Comparison of ENCODE assay signal across 22 cellular contexts in genomic region chr22:37931893-37932389, GRCh38. TPM values are rescaled to one million over a fixed set of nuclear protein-coding genes. Genes with fewer than 3 reads are reported as not detected.
A peak's percentile ranks its signal among the peaks of the same experiment; 100 is the strongest.
DNase-seq lines count a peak whose midpoint lies in the region; ATAC-seq, FAIRE-seq and TF ChIP-seq lines count a peak whose summit lies in the region.
"Had no signal": no experiment of that assay in that cellular context is flagged by ENCODE, and none has a peak within 500 bp of the region (broad histone marks: within the 10 kb centered on the region; RNA-seq: fewer than 3 reads in every experiment).

No MANE protein-coding gene starts in this region.

- POLR2A ChIA-PET in RWPE1 (lab: Yijun Ruan, JAX; ENCODE audit: low non-redundant PET): no interaction called here

- H3K4me2 ChIP-seq in mesenchymal stem cell (ENCODE audit: low read length, poor library complexity, severe bottlenecking): no peak overlapping the region

- H3K14ac ChIP-seq in mesenchymal stem cell (ENCODE audit: low read length in 2 of 2): no peak overlapping the region

- peaks cover 22% of the 10 kb centered on the region for H3K4me1 ChIP-seq in mesenchymal stem cell (ENCODE audit: control insufficient read depth, insufficient read depth, low read depth, low read length)

- no peak overlapping the region for H3K18ac ChIP-seq in mesenchymal stem cell (ENCODE audit: low read depth in 1 of 2, low read length in 2 of 2)

- no peak overlapping the region for H2BK5ac ChIP-seq in mesenchymal stem cell (ENCODE audit: low read depth, low read length, poor library complexity, severe bottlenecking)

- no peaks in the 10 kb centered on the region for H3K9me3 ChIP-seq in mesenchymal stem cell (ENCODE audit: control insufficient read depth, low read length)
- H3K9me3 ChIP-seq: transverse colon had no signal

- H3K4me3 ChIP-seq in mesenchymal stem cell (ENCODE audit: insufficient read depth in 1 of 2, low read depth in 1 of 2, low read length in 2 of 2): no peak overlapping the region
- H3K4me3 ChIP-seq: coronary artery, transverse colon had no signal

- no peak overlapping the region for H2BK12ac ChIP-seq in mesenchymal stem cell (ENCODE audit: low read length in 2 of 2)

- no peak for ATAC-seq in activated T-cell treated with anti-CD3 and anti-CD28 coated beads, Interleukin-2, amount 50 U/mL, for 4 hours
- ATAC-seq in stimulated activated naive CD8-positive, alpha-beta T cell treated with anti-CD3 and anti-CD28 coated beads, Interleukin-15, amount 100 ng/mL, for 72 hours: no peak
- ATAC-seq: activated CD8-positive, alpha-beta memory T cell treated with anti-CD3 and anti-CD28 coated beads, Interleukin-2, amount 10 ng/mL, durations not matched to agents 7 days and 5 days had no signal

- no peak overlapping the region for H3K23ac ChIP-seq in mesenchymal stem cell (ENCODE audit: low read length in 2 of 2)

- no peak overlapping the region for H3K4ac ChIP-seq in mesenchymal stem cell (ENCODE audit: low read depth in 1 of 2, low read length in 2 of 2)

- H3K27me3 ChIP-seq in mesenchymal stem cell (ENCODE audit: control insufficient read depth in 1 of 2, insufficient read depth in 1 of 2, low read length in 2 of 2): no peaks in the 10 kb centered on the region
- H3K27me3 ChIP-seq: transverse colon had no signal

- DNase-seq in NCI-H2029 treated with DMSO at 0.1 percent for 48 hours (lab: John Stamatoyannopoulos, UW): peak; percentile 10
- DNase-seq in NCI-H2029 (lab: John Stamatoyannopoulos, UW): no peak
- DNase-seq in RWPE1 (ENCODE audit: low spot score): no peak
- DNase-seq in mesenchymal stem cell: no peak
- DNase-seq in substantia nigra (lab: John Stamatoyannopoulos, UW): no peak
- no peak for DNase-seq in activated T-cell treated with anti-CD3 and anti-CD28 coated beads, Interleukin-2, amount 50 U/mL, for 4 hours
- no peak for DNase-seq in RCC 7860 (ENCODE audit: low spot score)
- no peak for DNase-seq in stimulated activated naive CD8-positive, alpha-beta T cell treated with anti-CD3 and anti-CD28 coated beads, Interleukin-15, amount 100 ng/mL, for 72 hours
- DNase-seq: activated CD8-positive, alpha-beta memory T cell treated with anti-CD3 and anti-CD28 coated beads, Interleukin-2, amount 10 ng/mL, durations not matched to agents 7 days and 5 days; Calu3; foreskin fibroblast; GDM1; hippocampal formation; islet precursor cell; midbrain; NCI-H1436; transverse colon had no signal

- H3K27me3 Mint-ChIP-seq in activated T-cell treated with anti-CD3 and anti-CD28 coated beads, Interleukin-2, amount 50 U/mL, for 4 hours (ENCODE audit: low read depth): no peaks in the 10 kb centered on the region
- H3K27me3 Mint-ChIP-seq in stimulated activated naive CD8-positive, alpha-beta T cell treated with anti-CD3 and anti-CD28 coated beads, Interleukin-15, amount 100 ng/mL, for 72 hours: no peaks in the 10 kb centered on the region
- H3K27me3 Mint-ChIP-seq: activated CD8-positive, alpha-beta memory T cell treated with anti-CD3 and anti-CD28 coated beads, Interleukin-2, amount 10 ng/mL, durations not matched to agents 7 days and 5 days had no signal

- H2AFZ ChIP-seq in mesenchymal stem cell (ENCODE audit: low read depth, low read length): no peak overlapping the region

- FAIRE-seq in RCC 7860 (lab: Jason Lieb, UNC): no peak

- H3K9ac ChIP-seq in mesenchymal stem cell (ENCODE audit: low read length): peak overlapping the region; percentile 44

- H3K4me3 Mint-ChIP-seq in activated T-cell treated with anti-CD3 and anti-CD28 coated beads, Interleukin-2, amount 50 U/mL, for 4 hours: no peak overlapping the region
- no peak overlapping the region for H3K4me3 Mint-ChIP-seq in stimulated activated naive CD8-positive, alpha-beta T cell treated with anti-CD3 and anti-CD28 coated beads, Interleukin-15, amount 100 ng/mL, for 72 hours
- H3K4me3 Mint-ChIP-seq: activated CD8-positive, alpha-beta memory T cell treated with anti-CD3 and anti-CD28 coated beads, Interleukin-2, amount 10 ng/mL, durations not matched to agents 7 days and 5 days; neural crest cell had no signal

- H3K36me3 Mint-ChIP-seq in activated T-cell treated with anti-CD3 and anti-CD28 coated beads, Interleukin-2, amount 50 U/mL, for 4 hours (ENCODE audit: insufficient read depth): peaks cover 5% of the 10 kb centered on the region
- H3K36me3 Mint-ChIP-seq: activated CD8-positive, alpha-beta memory T cell treated with anti-CD3 and anti-CD28 coated beads, Interleukin-2, amount 10 ng/mL, durations not matched to agents 7 days and 5 days had no signal

- H3K27ac ChIP-seq in RWPE1 (peak overlapping the region; percentile 82), mesenchymal stem cell (ENCODE audit: low read length, poor library complexity, severe bottlenecking) (no peak overlapping the region), substantia nigra (ENCODE audit: low read depth, low read length, poor library complexity, severe bottlenecking) (peak overlapping the region; percentile 36)
- H3K27ac ChIP-seq: 22Rv1 had no signal

- no peak overlapping the region for H3K27ac Mint-ChIP-seq in stimulated activated naive CD8-positive, alpha-beta T cell treated with anti-CD3 and anti-CD28 coated beads, Interleukin-15, amount 100 ng/mL, for 72 hours
- H3K27ac Mint-ChIP-seq: activated CD8-positive, alpha-beta memory T cell treated with anti-CD3 and anti-CD28 coated beads, Interleukin-2, amount 10 ng/mL, durations not matched to agents 7 days and 5 days; activated T-helper 2 cell treated with anti-CD3 and anti-CD28 coated beads, Interferon-gamma antibody, Interleukin-2, Interleukin-4, amounts not matched to agents 10 μg/mL and 5 μg/mL and 100 μg/mL, durations not matched to agents 14 hours and 24 hours and 36 hours had no signal

- H4K91ac ChIP-seq in mesenchymal stem cell (ENCODE audit: low read length): no peak overlapping the region

- WGBS in mesenchymal stem cell: 97% methylated on average over 5 of the region's 6 CpGs

- CTCF ChIA-PET in RWPE1 (lab: Yijun Ruan, JAX): interaction anchor here (1.7 kb wide), 1 partner anchor 26 kb away, joined by 6 read pairs; the partner anchor contains the start of gene MICALL1

- peaks cover 64 to 70% of the 10 kb centered on the region in 2 experiments for H3K36me3 ChIP-seq in mesenchymal stem cell (ENCODE audit: control insufficient read depth in 1 of 2, insufficient read depth in 2 of 2, low read depth in 1 of 2, low read length in 2 of 2)

- H2AK5ac ChIP-seq in mesenchymal stem cell (ENCODE audit: low read length, severe bottlenecking): no peak overlapping the region

- H3K9me3 Mint-ChIP-seq in activated T-cell treated with anti-CD3 and anti-CD28 coated beads, Interleukin-2, amount 50 U/mL, for 4 hours: no peaks in the 10 kb centered on the region
- H3K9me3 Mint-ChIP-seq in stimulated activated naive CD8-positive, alpha-beta T cell treated with anti-CD3 and anti-CD28 coated beads, Interleukin-15, amount 100 ng/mL, for 72 hours: no peaks in the 10 kb centered on the region
- H3K9me3 Mint-ChIP-seq: activated T-helper 2 cell treated with anti-CD3 and anti-CD28 coated beads, Interferon-gamma antibody, Interleukin-2, Interleukin-4, amounts not matched to agents 10 μg/mL and 5 μg/mL and 100 μg/mL, durations not matched to agents 14 hours and 24 hours and 36 hours; neural crest cell had no signal

- no peak overlapping the region for H4K8ac ChIP-seq in mesenchymal stem cell (ENCODE audit: low read length)

- H2BK15ac ChIP-seq in mesenchymal stem cell (ENCODE audit: low read depth, poor library complexity, severe bottlenecking): no peak overlapping the region

- no peak overlapping the region for H2BK120ac ChIP-seq in mesenchymal stem cell (ENCODE audit: low read depth, low read length)

- TF ChIP-seq CTCF in RWPE1 (conservative IDR thresholded peaks at IDR 0.05; ENCODE audit: low read depth): no peak

- peaks cover 29% of the 10 kb centered on the region for H3K79me1 ChIP-seq in mesenchymal stem cell (replicated peaks; ENCODE audit: low read length, poor library complexity, severe bottlenecking)

- H3K4me1 Mint-ChIP-seq in activated T-cell treated with anti-CD3 and anti-CD28 coated beads, Interleukin-2, amount 50 U/mL, for 4 hours (ENCODE audit: low read depth): peaks cover 8% of the 10 kb centered on the region
- H3K4me1 Mint-ChIP-seq in stimulated activated naive CD8-positive, alpha-beta T cell treated with anti-CD3 and anti-CD28 coated beads, Interleukin-15, amount 100 ng/mL, for 72 hours: peaks cover 18% of the 10 kb centered on the region

RNA-seq across cellular contexts. Expression of gene C22orf23, which starts 21.5 kb away (rescaled TPM):
- polyA plus RNA-seq in mesenchymal stem cell (2013, experiment 1 of 2): 0.17 TPM
- polyA plus RNA-seq in mesenchymal stem cell (2013, experiment 2 of 2): 0.27 TPM
- under 1 TPM in 1 of 3 donors, not detected in 2; 0.46 TPM for total RNA-seq in activated T-cell treated with anti-CD3 and anti-CD28 coated beads, Interleukin-2, amount 50 U/mL, for 4 hours
- total RNA-seq: activated T-helper 2 cell treated with anti-CD3 and anti-CD28 coated beads, Interferon-gamma antibody, Interleukin-2, Interleukin-4, amounts not matched to agents 10 μg/mL and 5 μg/mL and 100 μg/mL, durations not matched to agents 14 hours and 24 hours and 36 hours; transverse colon had no signal

RNA-seq across cellular contexts. Expression of gene POLR2F, which starts 21.6 kb away (rescaled TPM):
- polyA plus RNA-seq in mesenchymal stem cell (2013, experiment 1 of 2): 88.8 TPM
- 95.4 TPM for polyA plus RNA-seq in mesenchymal stem cell (2013, experiment 2 of 2)
- 100 to 1,000 TPM; 155 to 176 (median 163) TPM for total RNA-seq in activated T-cell treated with anti-CD3 and anti-CD28 coated beads, Interleukin-2, amount 50 U/mL, for 4 hours

RNA-seq across cellular contexts. Expression of gene MICALL1, which starts 25.8 kb away (rescaled TPM):
- 19.9 TPM for polyA plus RNA-seq in mesenchymal stem cell (2013, experiment 1 of 2)
- 19.0 TPM for polyA plus RNA-seq in mesenchymal stem cell (2013, experiment 2 of 2)
- total RNA-seq in activated T-cell treated with anti-CD3 and anti-CD28 coated beads, Interleukin-2, amount 50 U/mL, for 4 hours: 10 to 100 TPM; 16.0 to 16.2 (median 16.0) TPM

RNA-seq across cellular contexts. Expression of gene SOX10, which starts 52.4 kb away (rescaled TPM):
- polyA plus RNA-seq in mesenchymal stem cell (2013, experiment 1 of 2): not detected
- polyA plus RNA-seq in mesenchymal stem cell (2013, experiment 2 of 2): not detected
- not detected for total RNA-seq in activated T-cell treated with anti-CD3 and anti-CD28 coated beads, Interleukin-2, amount 50 U/mL, for 4 hours
- total RNA-seq: activated CD8-positive, alpha-beta memory T cell treated with anti-CD3 and anti-CD28 coated beads, Interleukin-2, amount 10 ng/mL, durations not matched to agents 7 days and 5 days; activated T-helper 2 cell treated with anti-CD3 and anti-CD28 coated beads, Interferon-gamma antibody, Interleukin-2, Interleukin-4, amounts not matched to agents 10 μg/mL and 5 μg/mL and 100 μg/mL, durations not matched to agents 14 hours and 24 hours and 36 hours; Calu3; H4 had no signal
